Comparison of ENCODE assay signal across 1 cellular context in the genomic region with DNA sequence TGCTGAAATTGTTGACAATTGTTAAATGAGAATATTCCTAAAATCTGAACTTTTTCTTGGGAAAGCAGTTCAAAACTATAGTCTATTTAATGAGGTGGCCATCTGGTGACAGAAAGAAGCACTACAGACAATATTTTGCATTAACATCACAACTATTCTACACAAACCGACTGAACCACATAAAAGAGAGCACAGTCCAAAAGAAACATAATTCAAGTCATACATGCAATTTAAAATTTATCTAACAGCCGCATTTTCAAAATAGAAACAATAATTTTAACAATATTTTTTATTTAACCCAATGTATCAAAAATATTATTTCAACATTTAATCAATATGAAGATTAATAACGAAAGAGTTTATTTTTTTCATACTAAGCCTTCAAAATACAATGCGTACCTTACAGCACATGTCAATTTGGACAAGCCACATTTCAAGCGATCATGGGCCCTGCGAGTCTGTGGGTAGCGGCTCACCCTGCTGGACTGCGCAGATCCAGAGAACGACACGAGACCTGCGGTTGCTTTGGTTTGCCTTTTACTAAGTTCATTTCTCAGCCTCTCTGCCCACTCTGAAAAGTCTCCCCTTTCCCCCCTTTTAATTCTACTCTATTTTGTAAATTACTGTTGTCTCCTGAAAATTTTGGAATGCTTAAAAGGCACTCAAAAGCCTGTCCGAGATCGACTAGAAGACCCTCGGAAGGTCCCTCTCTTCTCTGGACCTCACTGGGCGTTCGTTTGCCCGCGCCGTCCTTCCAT.
TF ChIP-seq lines count a peak whose summit lies in the region.

No MANE protein-coding gene starts in this region.

TF ChIP-seq in HCT116, 20 proteins besides CTCF, POLR2A, EP300 and RAD21 (continued from another document):
- TF ChIP-seq MAX (IDR thresholded peaks at IDR 0.05) (no peak), YY1 (IDR thresholded peaks at IDR 0.05; ENCODE audit: extremely low read depth, insufficient replicate concordance, low read depth, low read length) (no peak), ZFX (IDR thresholded peaks at IDR 0.05) (no peak), ZNF274 (IDR thresholded peaks at IDR 0.05; ENCODE audit: low read depth, low read length) (no peak), EZH2 (IDR thresholded peaks at IDR 0.05) (no peak), SP1 (IDR thresholded peaks at IDR 0.05; ENCODE audit: low read depth) (no peak), CBX3 (IDR thresholded peaks at IDR 0.05; ENCODE audit: low read depth) (no peak), TCF7L2 (IDR thresholded peaks at IDR 0.05; ENCODE audit: borderline replicate concordance, extremely low read depth, insufficient read depth, insufficient read length) (no peak), CEBPB (IDR thresholded peaks at IDR 0.05; ENCODE audit: low read depth) (no peak)
